Comparison of ENCODE assay signal across 8 cellular contexts in genomic region chr7:33039257-33039904, GRCh38. TPM values are rescaled to one million over a fixed set of nuclear protein-coding genes. Genes with fewer than 3 reads are reported as not detected.
DNase-seq lines count a peak whose midpoint lies in the region; ATAC-seq, FAIRE-seq and TF ChIP-seq lines count a peak whose summit lies in the region.

No MANE protein-coding gene starts in this region.

- H3K4me3 Mint-ChIP-seq in stimulated activated naive CD8-positive, alpha-beta T cell treated with anti-CD3 and anti-CD28 coated beads, Interleukin-15, amount 100 ng/mL, for 72 hours: peak overlapping the region; percentile 69 to 83

- H3K27me3 Mint-ChIP-seq in stimulated activated naive CD8-positive, alpha-beta T cell treated with anti-CD3 and anti-CD28 coated beads, Interleukin-15, amount 100 ng/mL, for 72 hours: no peaks in the 10 kb centered on the region

- H3K4me1 Mint-ChIP-seq in stimulated activated naive CD8-positive, alpha-beta T cell treated with anti-CD3 and anti-CD28 coated beads, Interleukin-15, amount 100 ng/mL, for 72 hours: peaks cover 52% of the 10 kb centered on the region

- no peaks in the 10 kb centered on the region for H3K9me3 Mint-ChIP-seq in stimulated activated naive CD8-positive, alpha-beta T cell treated with anti-CD3 and anti-CD28 coated beads, Interleukin-15, amount 100 ng/mL, for 72 hours

- peak overlapping the region in 1 of 2 donors; percentile 83 for H3K27ac Mint-ChIP-seq in stimulated activated naive CD8-positive, alpha-beta T cell treated with anti-CD3 and anti-CD28 coated beads, Interleukin-15, amount 100 ng/mL, for 72 hours

- peak; percentile 65 for ATAC-seq in SK-N-SH treated with all-trans-retinoic acid at 6 μM for 48 hours
- peak; percentile 43 for ATAC-seq in stimulated activated naive CD8-positive, alpha-beta T cell treated with anti-CD3 and anti-CD28 coated beads, Interleukin-15, amount 100 ng/mL, for 72 hours

- no peak for TF ChIP-seq CTCF in HFF-Myc (IDR thresholded peaks at IDR 0.05; ENCODE audit: low read depth, low read length, missing control alignments)

- H3K4me3 ChIP-seq in HFF-Myc (replicated peaks; ENCODE audit: low read depth, low read length): peak overlapping the region; percentile 25; the same call in 1 of the 2 replicates

- FAIRE-seq in frontal cortex (lab: Jason Lieb, UNC): peak; percentile 30

- peak; percentile 42 for DNase-seq in EL
- no peak for DNase-seq in HFF-Myc (ENCODE audit: extremely low read depth, low read depth)
- no peak for DNase-seq in frontal cortex (ENCODE audit: low spot score in 2 of 2)
- no peak for DNase-seq in stimulated activated naive CD8-positive, alpha-beta T cell treated with anti-CD3 and anti-CD28 coated beads, Interleukin-15, amount 100 ng/mL, for 72 hours
- no peak for DNase-seq in COR-L47 (lab: John Stamatoyannopoulos, UW)
- no peak for DNase-seq in NCI-H345 (lab: John Stamatoyannopoulos, UW)
- no peak for DNase-seq in SK-N-DZ (ENCODE audit: low spot score)

TF ChIP-seq in SK-N-SH treated with all-trans-retinoic acid at 6 μM for 48 hours, 23 proteins besides CTCF, POLR2A, EP300 and RAD21:
- no peak for TF ChIP-seq PATZ1 (CRISPR knock-in tag; IDR thresholded peaks at IDR 0.05; ENCODE audit: borderline replicate concordance)
- no peak for TF ChIP-seq TOX (CRISPR knock-in tag; IDR thresholded peaks at IDR 0.05; ENCODE audit: borderline replicate concordance)
- no peak for TF ChIP-seq ZFP3 (CRISPR knock-in tag; IDR thresholded peaks at IDR 0.05)

RNA-seq across cellular contexts. Expression of gene NT5C3A, which starts 23.2 kb away (rescaled TPM):
- total RNA-seq in frontal cortex: 85.6 TPM
- polyA plus RNA-seq in SK-N-DZ (2014; cell fraction: cytosol; rRNA removed): 74.0 and 94.0 TPM in 2 replicates
- polyA plus RNA-seq in SK-N-DZ (2014; cell fraction: nucleus; rRNA removed): 58.3 and 72.0 TPM in 2 replicates
